Comparison of ENCODE assay signal across 8 cellular contexts in the genomic region with DNA sequence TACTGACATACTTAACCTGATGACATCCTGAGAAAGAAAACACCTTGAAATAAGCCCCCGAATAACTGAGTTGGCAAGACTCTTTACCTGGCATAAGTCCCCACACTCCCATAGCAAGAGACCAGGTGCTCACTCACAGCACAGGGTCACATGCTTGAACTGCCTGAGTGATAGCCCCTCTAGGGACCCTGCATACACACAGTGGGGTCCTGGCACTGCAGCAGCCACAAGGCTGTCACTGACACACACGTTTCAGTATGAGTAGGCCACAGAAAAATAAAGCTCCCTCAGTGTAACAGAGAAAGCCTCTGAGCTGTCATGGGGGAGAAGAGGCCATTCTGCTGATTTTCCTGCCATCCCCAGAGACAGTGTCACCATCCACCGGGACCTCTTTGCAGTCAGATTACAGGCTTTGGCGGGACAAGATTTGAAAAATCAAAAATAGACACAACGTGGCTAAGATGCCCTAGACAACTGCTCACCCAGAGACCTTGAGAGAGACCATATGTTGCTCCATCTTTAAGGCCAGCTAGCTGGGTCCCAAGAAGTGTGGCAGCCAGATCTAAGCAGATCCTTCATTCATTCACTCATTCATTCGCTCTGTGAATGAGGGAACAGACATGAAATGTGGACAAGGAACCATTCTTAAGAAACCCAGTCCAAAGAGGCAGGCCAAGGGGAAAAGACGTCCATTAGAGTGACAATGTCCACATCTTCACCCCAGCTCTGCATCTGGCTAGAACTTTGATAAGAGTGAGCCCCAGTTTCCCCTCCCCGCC. TPM values are rescaled to one million over a fixed set of nuclear protein-coding genes. Genes with fewer than 3 reads are reported as not detected.
DNase-seq lines count a peak whose midpoint lies in the region; ATAC-seq and TF ChIP-seq lines count a peak whose summit lies in the region.

No MANE protein-coding gene starts in this region.

- H3K4me1 Mint-ChIP-seq in natural killer cell, result peaks cover 0 to 18% of the 10 kb centered on the region in 2 donors

- no peaks in the 10 kb centered on the region for H3K9me3 Mint-ChIP-seq in natural killer cell

- WGBS in adrenal gland, 4 donors, result 36 to 44% (median 40%) methylated on average over 8 of the region's 8 CpGs

- H3K27me3 Mint-ChIP-seq in natural killer cell (ENCODE audit: low read depth in 2 of 2), result peaks cover 0 to 6% of the 10 kb centered on the region in 2 donors

- H3K36me3 Mint-ChIP-seq in natural killer cell, result no peaks in the 10 kb centered on the region

- H3K27me3 ChIP-seq in adrenal gland, result no peaks in the 10 kb centered on the region
- no peaks in the 10 kb centered on the region for H3K27me3 ChIP-seq in foreskin keratinocyte

- H3K9me3 ChIP-seq in adrenal gland (replicated peaks in 1 of 3), result no peaks in the 10 kb centered on the region

- no peak for TF ChIP-seq POLR2A in adrenal gland (IDR thresholded peaks at IDR 0.05)

- TF ChIP-seq CTCF in GM12865 (IDR thresholded peaks at IDR 0.05; ENCODE audit: insufficient read depth, low read depth, low read length, missing control alignments) (no peak), adrenal gland (IDR thresholded peaks at IDR 0.05) (no peak), natural killer cell (IDR thresholded peaks at IDR 0.05) (no peak), foreskin keratinocyte (conservative IDR thresholded peaks at IDR 0.05) (no peak)

- H3K27ac Mint-ChIP-seq in natural killer cell, result no peak overlapping the region

- ATAC-seq in HG03432 (IDR thresholded peaks at IDR 0.05; ENCODE audit: unreplicated experiment) (peak; percentile 35), natural killer cell (no peak), HG02973 (IDR thresholded peaks at IDR 0.05; ENCODE audit: unreplicated experiment) (no peak), foreskin keratinocyte (no peak)

- H3K4me3 ChIP-seq in GM12865 (ENCODE audit: low read depth, low read length), result peak overlapping the region; percentile 87
- peak overlapping the region in 3 of 4 donors; percentile 22 to 98 (median 68) for H3K4me3 ChIP-seq in adrenal gland

- H3K27ac ChIP-seq in adrenal gland (peak overlapping the region; percentile 51 to 97 (median 94)), foreskin keratinocyte (no peak overlapping the region)

- peak overlapping the region; percentile 81 for H3K4me3 Mint-ChIP-seq in natural killer cell

- intact Hi-C loops in adrenal gland (cut with DNase I), result no loop called here
- intact Hi-C loops in natural killer cell (cut with micrococcal nuclease), result no loop called here

- peaks cover 0 to 5% of the 10 kb centered on the region in 2 donors for H3K36me3 ChIP-seq in adrenal gland (replicated peaks in 1 of 2)

- H3K4me1 ChIP-seq in adrenal gland (replicated peaks in 1 of 2) (peaks cover 29 to 54% of the 10 kb centered on the region in 2 donors), foreskin keratinocyte (peaks cover 7% of the 10 kb centered on the region)

- DNase-seq in GM12865 (ENCODE audit: low read depth) (peak; percentile 60), adrenal gland (peak in 1 of 7 donors; percentile 37), natural killer cell (no peak), NCI-H1105 (lab: John Stamatoyannopoulos, UW) (no peak), SHP77 treated with DMSO at 0.1 percent for 48 hours (lab: John Stamatoyannopoulos, UW) (no peak), foreskin keratinocyte (no peak)

RNA-seq across cellular contexts. Expression of gene SCARB1, which starts 1.6 kb away (rescaled TPM):
- total RNA-seq in adrenal gland, result 1,000 to 10,000 TPM in 5 of 8 donors, 100 to 1,000 TPM in 3; 646 to 8,580 (median 1,325) TPM
- 1,000 to 10,000 TPM in 2 of 3 donors, 100 to 1,000 TPM in 1; 213 to 5,784 (median 1,664) TPM for polyA plus RNA-seq in adrenal gland
- total RNA-seq in natural killer cell, result 1 to 10 TPM; 1.1 to 2.7 (median 1.3) TPM
- total RNA-seq in foreskin keratinocyte, result 48.4 and 52.1 TPM in 2 replicates
- 69.5 and 69.7 TPM in 2 replicates for polyA plus RNA-seq in foreskin keratinocyte

RNA-seq across cellular contexts. Expression of gene UBC, which starts 52.4 kb away (rescaled TPM):
- 1,000 to 10,000 TPM in 4 of 8 donors, 100 to 1,000 TPM in 4; 896 to 1,700 (median 1,052) TPM for total RNA-seq in adrenal gland
- 1,000 to 10,000 TPM in 2 of 3 donors, 100 to 1,000 TPM in 1; 797 to 1,499 (median 1,129) TPM for polyA plus RNA-seq in adrenal gland
- 1,000 to 10,000 TPM; 1,276 to 1,737 (median 1,334) TPM for total RNA-seq in natural killer cell
- 1,251 and 1,486 TPM in 2 replicates for total RNA-seq in foreskin keratinocyte
- polyA plus RNA-seq in foreskin keratinocyte, result 1,048 and 1,182 TPM in 2 replicates

Comparison
In these comparisons a context has a peak if more than half of its experiments do, and no peak if none do; other contexts are left out.
1. RNA of gene SCARB1, which starts 1.6 kb away (total RNA-seq): 646 to 8,580 TPM in adrenal gland and 48.4 to 52.1 TPM in foreskin keratinocyte; 1.1 to 2.7 TPM in natural killer cell; every median in the first group is over 10 times any median in the second.